1 cellular context compared by ENCODE assay signal in the genomic region with DNA sequence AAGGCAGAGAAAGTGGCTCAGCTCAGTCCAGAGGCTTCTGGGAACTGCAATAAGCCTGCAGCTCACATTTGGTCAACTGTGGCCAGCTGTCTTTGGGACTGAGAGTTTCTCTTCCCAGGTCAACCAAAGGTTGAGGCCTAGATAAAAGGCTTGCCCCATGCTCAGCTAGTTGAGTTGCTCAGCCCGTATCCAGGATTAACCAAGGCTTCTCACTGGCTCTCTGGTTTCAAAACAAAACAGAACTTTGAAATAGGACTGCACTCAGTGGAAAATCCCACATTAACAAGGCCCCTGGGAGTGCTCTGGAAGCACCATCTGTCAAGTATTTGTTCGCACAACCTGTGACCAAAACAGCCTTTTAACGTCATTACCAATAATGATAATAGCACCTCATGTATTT.
TF ChIP-seq lines count a peak whose summit lies in the region.

No MANE protein-coding gene starts in this region.

TF ChIP-seq in HEK293, 187 proteins besides CTCF, POLR2A, EP300 and RAD21 (continued from another document):
- peak; percentile 39; the same call in 1 of the 2 replicates for TF ChIP-seq ZBTB21 (tag by site-specific recombination; IDR thresholded peaks at IDR 0.05)
- TF ChIP-seq FEZF1 (tag by site-specific recombination; IDR thresholded peaks at IDR 0.05) = peak; percentile 69
- TF ChIP-seq ZNF561 (tag by site-specific recombination; IDR thresholded peaks at IDR 0.05; ENCODE audit: borderline replicate concordance) = peak; percentile 45; the same call in 1 of the 2 replicates
- no peak for TF ChIP-seq ZNF138 (tag by site-specific recombination; IDR thresholded peaks at IDR 0.05; ENCODE audit: borderline replicate concordance)
- 0 out of 2 replicates have a peak, but pooled peaks have one; percentile 18 for TF ChIP-seq WT1 (tag by site-specific recombination; IDR thresholded peaks at IDR 0.05)
- TF ChIP-seq, protein P1, sequence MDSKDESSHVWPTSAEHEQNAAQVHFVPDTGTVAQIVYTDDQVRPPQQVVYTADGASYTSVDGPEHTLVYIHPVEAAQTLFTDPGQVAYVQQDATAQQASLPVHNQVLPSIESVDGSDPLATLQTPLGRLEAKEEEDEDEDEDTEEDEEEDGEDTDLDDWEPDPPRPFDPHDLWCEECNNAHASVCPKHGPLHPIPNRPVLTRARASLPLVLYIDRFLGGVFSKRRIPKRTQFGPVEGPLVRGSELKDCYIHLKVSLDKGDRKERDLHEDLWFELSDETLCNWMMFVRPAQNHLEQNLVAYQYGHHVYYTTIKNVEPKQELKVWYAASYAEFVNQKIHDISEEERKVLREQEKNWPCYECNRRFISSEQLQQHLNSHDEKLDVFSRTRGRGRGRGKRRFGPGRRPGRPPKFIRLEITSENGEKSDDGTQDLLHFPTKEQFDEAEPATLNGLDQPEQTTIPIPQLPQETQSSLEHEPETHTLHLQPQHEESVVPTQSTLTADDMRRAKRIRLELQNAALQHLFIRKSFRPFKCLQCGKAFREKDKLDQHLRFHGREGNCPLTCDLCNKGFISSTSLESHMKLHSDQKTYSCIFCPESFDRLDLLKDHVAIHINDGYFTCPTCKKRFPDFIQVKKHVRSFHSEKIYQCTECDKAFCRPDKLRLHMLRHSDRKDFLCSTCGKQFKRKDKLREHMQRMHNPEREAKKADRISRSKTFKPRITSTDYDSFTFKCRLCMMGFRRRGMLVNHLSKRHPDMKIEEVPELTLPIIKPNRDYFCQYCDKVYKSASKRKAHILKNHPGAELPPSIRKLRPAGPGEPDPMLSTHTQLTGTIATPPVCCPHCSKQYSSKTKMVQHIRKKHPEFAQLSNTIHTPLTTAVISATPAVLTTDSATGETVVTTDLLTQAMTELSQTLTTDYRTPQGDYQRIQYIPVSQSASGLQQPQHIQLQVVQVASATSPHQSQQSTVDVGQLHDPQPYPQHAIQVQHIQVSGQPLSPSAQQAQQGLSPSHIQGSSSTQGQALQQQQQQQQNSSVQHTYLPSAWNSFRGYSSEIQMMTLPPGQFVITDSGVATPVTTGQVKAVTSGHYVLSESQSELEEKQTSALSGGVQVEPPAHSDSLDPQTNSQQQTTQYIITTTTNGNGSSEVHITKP (tag by site-specific recombination; IDR thresholded peaks at IDR 0.05) = peak; percentile 47; the same call in 1 of the 2 replicates
